Comparison of ENCODE assay signal across 16 cellular contexts in genomic region chr10:121129266-121129665, GRCh38.
DNase-seq lines count a peak whose midpoint lies in the region; ATAC-seq and TF ChIP-seq lines count a peak whose summit lies in the region.
"Had no signal": no experiment of that assay in that cellular context is flagged by ENCODE, and none has a peak within 500 bp of the region (broad histone marks: within the 10 kb centered on the region; RNA-seq: fewer than 3 reads in every experiment).

No MANE protein-coding gene starts in this region.

- no peak overlapping the region for H3K4me3 Mint-ChIP-seq in nephron
- H3K4me3 Mint-ChIP-seq: CD4-positive, alpha-beta memory T cell; H9 had no signal

- peak overlapping the region; percentile 98 for H3K27ac ChIP-seq in cingulate gyrus (ENCODE audit: low read depth, low read length)
- H3K27ac ChIP-seq in temporal lobe (ENCODE audit: low read depth, low read length) = peak overlapping the region; percentile 98
- H3K27ac ChIP-seq: GM23248 had no signal

- H3K36me3 Mint-ChIP-seq in nephron (ENCODE audit: low read depth) = no peaks in the 10 kb centered on the region
- H3K36me3 Mint-ChIP-seq: CD4-positive, alpha-beta memory T cell had no signal

- DNase-seq in cortex of kidney (lab: John Stamatoyannopoulos, UW) = no peak
- DNase-seq in activated CD4-positive, alpha-beta T cell treated with anti-CD3 and anti-CD28 coated beads for 48 hours = no peak
- no peak for DNase-seq in SIG-M5 (lab: John Stamatoyannopoulos, UW)
- DNase-seq: C1 segment of cervical spinal cord; Calu3; CD4-positive, alpha-beta memory T cell; COR-L47; DMS53; DND-41; GM23248; H9 had no signal

- peaks cover 25% of the 10 kb centered on the region for H3K27me3 Mint-ChIP-seq in nephron (ENCODE audit: low read depth)

- no peaks in the 10 kb centered on the region for H3K9me3 Mint-ChIP-seq in nephron
- H3K9me3 Mint-ChIP-seq: H9 had no signal

- no peak for TF ChIP-seq CTCF in nephron (IDR thresholded peaks at IDR 0.05; ENCODE audit: unreplicated experiment in 3 of 3)

- ATAC-seq in GM21360 (IDR thresholded peaks at IDR 0.05; ENCODE audit: unreplicated experiment) = no peak
- ATAC-seq: HCT116 had no signal

- peaks cover 23% of the 10 kb centered on the region for H3K4me1 Mint-ChIP-seq in nephron
- H3K4me1 Mint-ChIP-seq: CD4-positive, alpha-beta memory T cell; H9 had no signal

- peak overlapping the region in 2 of 3 experiments; percentile 27 to 70 for H3K27ac Mint-ChIP-seq in nephron
- H3K27ac Mint-ChIP-seq: CD4-positive, alpha-beta memory T cell; H9 had no signal
